ENCODE assay signal across 22 cellular contexts in the genomic region with DNA sequence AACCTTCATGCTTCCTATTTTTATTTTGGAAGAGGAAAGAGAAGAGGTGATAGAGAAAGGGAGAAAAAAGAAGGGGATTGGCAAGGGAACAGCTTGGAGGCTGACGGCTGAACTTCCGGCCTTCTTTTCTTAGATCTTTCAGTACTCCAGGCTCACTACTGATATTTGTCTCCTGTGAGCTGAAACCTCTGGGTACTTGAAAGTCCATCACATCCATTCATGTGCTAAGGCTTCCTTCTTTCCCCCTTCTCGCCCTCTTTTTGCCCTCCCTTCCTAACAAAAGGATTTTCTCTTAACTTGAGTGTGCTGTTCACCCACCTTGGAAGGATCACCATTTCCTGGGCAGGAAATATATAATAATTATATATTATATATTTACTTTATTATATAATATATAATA.
"Had no signal": no experiment of that assay in that cellular context is flagged by ENCODE, and none has a peak within 500 bp of the region (broad histone marks: within the 10 kb centered on the region; RNA-seq: fewer than 3 reads in every experiment).

No MANE protein-coding gene starts in this region.

- ATAC-seq: left lobe of liver; naive thymus-derived CD4-positive, alpha-beta T cell; sciatic nerve; stimulated activated naive B cell treated with anti-CD40 and anti-IgM and Interleukin-4, amounts not matched to agents 10 μg/mL and 1 μg/mL and 100 μg/mL, for 72 hours; stimulated activated naive CD8-positive, alpha-beta T cell treated with anti-CD3 and anti-CD28 coated beads, Interleukin-15, amount 100 ng/mL, for 72 hours; upper lobe of right lung had no signal

- H3K27ac ChIP-seq: hepatocyte, neutrophil, skin epidermis, testis, tibial nerve, upper lobe of right lung, vagina had no signal

- H3K4me3 Mint-ChIP-seq: endodermal cell; naive thymus-derived CD4-positive, alpha-beta T cell; nephron progenitor cell; stimulated activated naive B cell treated with anti-CD40 and anti-IgM and Interleukin-4, amounts not matched to agents 10 μg/mL and 1 μg/mL and 100 μg/mL, for 72 hours; stimulated activated naive CD8-positive, alpha-beta T cell treated with anti-CD3 and anti-CD28 coated beads, Interleukin-15, amount 100 ng/mL, for 72 hours had no signal

- H3K4me2 ChIP-seq: hepatocyte had no signal

- H3K4me3 ChIP-seq: hepatocyte, skin epidermis, testis, tibial nerve, upper lobe of right lung, vagina had no signal

- H3K9me3 ChIP-seq: neutrophil, testis, tibial nerve, upper lobe of right lung, vagina had no signal

- DNase-seq: effector CD4-positive, alpha-beta T cell; endodermal cell; foreskin melanocyte; head of caudate nucleus; islet precursor cell; mammary epithelial cell; naive thymus-derived CD4-positive, alpha-beta T cell; nephron progenitor cell; posterior cingulate gyrus; stimulated activated CD4-positive, alpha-beta T cell treated with anti-CD3 and anti-CD28 coated beads, Interleukin-2, amount 100 ng/mL, for 24 hours; stimulated activated CD4-positive, alpha-beta T cell treated with anti-CD3 and anti-CD28 coated beads, Interleukin-4, amount 100 ng/mL, for 4 hours; stimulated activated naive B cell treated with anti-CD40 and anti-IgM and Interleukin-4, amounts not matched to agents 10 μg/mL and 1 μg/mL and 100 μg/mL, for 72 hours; stimulated activated naive CD8-positive, alpha-beta T cell treated with anti-CD3 and anti-CD28 coated beads, Interleukin-15, amount 100 ng/mL, for 72 hours; testis; upper lobe of right lung had no signal

- H3K79me2 ChIP-seq: hepatocyte had no signal

- H3K36me3 Mint-ChIP-seq: naive thymus-derived CD4-positive, alpha-beta T cell; stimulated activated naive B cell treated with anti-CD40 and anti-IgM and Interleukin-4, amounts not matched to agents 10 μg/mL and 1 μg/mL and 100 μg/mL, for 72 hours had no signal

- H3K27me3 Mint-ChIP-seq: stimulated activated naive CD8-positive, alpha-beta T cell treated with anti-CD3 and anti-CD28 coated beads, Interleukin-15, amount 100 ng/mL, for 72 hours had no signal

- H3K4me1 Mint-ChIP-seq: naive thymus-derived CD4-positive, alpha-beta T cell; stimulated activated naive B cell treated with anti-CD40 and anti-IgM and Interleukin-4, amounts not matched to agents 10 μg/mL and 1 μg/mL and 100 μg/mL, for 72 hours; stimulated activated naive CD8-positive, alpha-beta T cell treated with anti-CD3 and anti-CD28 coated beads, Interleukin-15, amount 100 ng/mL, for 72 hours had no signal

- H3K36me3 ChIP-seq: neutrophil, tibial nerve, upper lobe of right lung, vagina had no signal

- H2AFZ ChIP-seq: hepatocyte had no signal

- H3K9me3 Mint-ChIP-seq: endodermal cell; nephron progenitor cell; stimulated activated naive B cell treated with anti-CD40 and anti-IgM and Interleukin-4, amounts not matched to agents 10 μg/mL and 1 μg/mL and 100 μg/mL, for 72 hours; stimulated activated naive CD8-positive, alpha-beta T cell treated with anti-CD3 and anti-CD28 coated beads, Interleukin-15, amount 100 ng/mL, for 72 hours had no signal

- H3K27me3 ChIP-seq: hepatocyte, neutrophil, testis, tibial nerve, upper lobe of right lung, vagina had no signal

- H3K27ac Mint-ChIP-seq: endodermal cell; naive thymus-derived CD4-positive, alpha-beta T cell; nephron progenitor cell; stimulated activated naive B cell treated with anti-CD40 and anti-IgM and Interleukin-4, amounts not matched to agents 10 μg/mL and 1 μg/mL and 100 μg/mL, for 72 hours; stimulated activated naive CD8-positive, alpha-beta T cell treated with anti-CD3 and anti-CD28 coated beads, Interleukin-15, amount 100 ng/mL, for 72 hours had no signal
